In genomic region chr13:112726018-112726767, GRCh38 we compare ENCODE assay signal across 10 cellular contexts. TPM values are rescaled to one million over a fixed set of nuclear protein-coding genes. Genes with fewer than 3 reads are reported as not detected.
A peak's percentile ranks its signal among the peaks of the same experiment; 100 is the strongest.
DNase-seq lines count a peak whose midpoint lies in the region; ATAC-seq, FAIRE-seq and TF ChIP-seq lines count a peak whose summit lies in the region.
"Had no signal": no experiment of that assay in that cellular context is flagged by ENCODE, and none has a peak within 500 bp of the region (broad histone marks: within the 10 kb centered on the region; RNA-seq: fewer than 3 reads in every experiment).

No MANE protein-coding gene starts in this region.

- no peaks in the 10 kb centered on the region for H3K27me3 ChIP-seq in CD8-positive, alpha-beta T cell (ENCODE audit: insufficient read depth, low read length)
- no peaks in the 10 kb centered on the region for H3K27me3 ChIP-seq in lower lobe of right lung (ENCODE audit: low read depth)
- no peaks in the 10 kb centered on the region for H3K27me3 ChIP-seq in stomach
- H3K27me3 ChIP-seq: ovary had no signal

- no peaks in the 10 kb centered on the region for H3K27me3 Mint-ChIP-seq in CD8-positive, alpha-beta T cell (ENCODE audit: low read depth)

- no peaks in the 10 kb centered on the region for H3K9me3 ChIP-seq in CD8-positive, alpha-beta T cell (ENCODE audit: low read length)
- H3K9me3 ChIP-seq in lower lobe of right lung = no peaks in the 10 kb centered on the region
- no peaks in the 10 kb centered on the region for H3K9me3 ChIP-seq in stomach
- H3K9me3 ChIP-seq: ovary had no signal

- no peaks in the 10 kb centered on the region for H3K36me3 ChIP-seq in CD8-positive, alpha-beta T cell (ENCODE audit: insufficient read depth, low read length)
- H3K36me3 ChIP-seq in lower lobe of right lung (no peaks in the 10 kb centered on the region), stomach (no peaks in the 10 kb centered on the region)
- H3K36me3 ChIP-seq: ovary had no signal

- H3K4me1 Mint-ChIP-seq in CD8-positive, alpha-beta T cell (ENCODE audit: low read depth) = peaks cover 23% of the 10 kb centered on the region

- DNase-seq in CD8-positive, alpha-beta T cell = no peak
- DNase-seq in SHP77 (lab: John Stamatoyannopoulos, UW) (peak; percentile 77 to 85), lower lobe of right lung (peak; percentile 41), GM12892 (ENCODE audit: insufficient read length) (no peak), stomach (no peak), LoVo (ENCODE audit: low spot score) (no peak), NCI-H1105 treated with DMSO at 0.1 percent for 48 hours (lab: John Stamatoyannopoulos, UW) (no peak)
- DNase-seq: activated CD8-positive, alpha-beta memory T cell treated with anti-CD3 and anti-CD28 coated beads, Interleukin-2, amount 50 U/mL, for 48 hours had no signal

- H3K9me3 Mint-ChIP-seq in CD8-positive, alpha-beta T cell = no peaks in the 10 kb centered on the region

- peak overlapping the region; percentile 30 for H3K4me3 Mint-ChIP-seq in CD8-positive, alpha-beta T cell

- WGBS in stomach, 5 donors = 59 to 75% (median 61%) methylated on average over 17 of the region's 17 CpGs

- H3K4me3 ChIP-seq in CD8-positive, alpha-beta T cell (ENCODE audit: low read depth, low read length) = no peak overlapping the region
- H3K4me3 ChIP-seq in lower lobe of right lung = no peak overlapping the region
- H3K4me3 ChIP-seq in stomach = no peak overlapping the region
- H3K4me3 ChIP-seq: ovary had no signal

- POLR2A ChIA-PET in CD8-positive, alpha-beta T cell (lab: Charles Lee) = no interaction called here

- TF ChIP-seq POLR2A in GM12892 (IDR thresholded peaks at IDR 0.05; ENCODE audit: low read depth, low read length) (no peak), stomach (IDR thresholded peaks at IDR 0.05) (no peak)

- H3K27ac ChIP-seq in CD8-positive, alpha-beta T cell (ENCODE audit: low read depth, low read length) = no peak overlapping the region
- H3K27ac ChIP-seq in lower lobe of right lung (peak overlapping the region; percentile 4), stomach (no peak overlapping the region)
- H3K27ac ChIP-seq: ovary had no signal

- TF ChIP-seq CTCF in CD8-positive, alpha-beta T cell (IDR thresholded peaks at IDR 0.05) = no peak
- no peak for TF ChIP-seq CTCF in lower lobe of right lung (IDR thresholded peaks at IDR 0.05)
- no peak for TF ChIP-seq CTCF in stomach (IDR thresholded peaks at IDR 0.05)

- TF ChIP-seq EP300 in stomach (IDR thresholded peaks at IDR 0.05) = no peak

- FAIRE-seq in GM12892 (lab: Jason Lieb, UNC) = no peak

- no peaks in the 10 kb centered on the region for H3K36me3 Mint-ChIP-seq in CD8-positive, alpha-beta T cell

- H3K4me1 ChIP-seq in CD8-positive, alpha-beta T cell (ENCODE audit: insufficient read depth, low read length) = peaks cover 17% of the 10 kb centered on the region
- H3K4me1 ChIP-seq in lower lobe of right lung (peaks cover 60% of the 10 kb centered on the region), stomach (peaks cover 33 to 61% (median 50%) of the 10 kb centered on the region in 4 donors)

- no peak overlapping the region for H3K27ac Mint-ChIP-seq in CD8-positive, alpha-beta T cell

- intact Hi-C loops in CD8-positive, alpha-beta T cell (cut with DNase I, micrococcal nuclease) = no loop called here
- intact Hi-C loops in lower lobe of right lung (cut with DNase I) (no loop called here), stomach (cut with DNase I; ENCODE audit: low total_unique reads) (no loop called here)

- ATAC-seq in CD8-positive, alpha-beta T cell = no peak
- ATAC-seq in GM19452 (IDR thresholded peaks at IDR 0.05; ENCODE audit: unreplicated experiment) (peak; percentile 31), lower lobe of right lung (no peak)

- CTCF ChIA-PET in CD8-positive, alpha-beta T cell (lab: Charles Lee) = no interaction called here

RNA-seq across cellular contexts. Expression of gene ATP11A, which starts 36.4 kb away (rescaled TPM):
- 10 to 100 TPM; 20.7 to 22.1 TPM for total RNA-seq in CD8-positive, alpha-beta T cell
- total RNA-seq in lower lobe of right lung = 281 TPM
- 18.7 TPM for polyA plus RNA-seq in GM12892 (2012; ENCODE audit: missing spikeins)
- 10 to 100 TPM in 4 of 5 donors, 1 to 10 TPM in 1; 9.9 to 70.9 (median 17.8) TPM for total RNA-seq in stomach
- 1 to 10 TPM; 1.1 to 2.5 (median 1.3) TPM for polyA plus RNA-seq in stomach

Comparison
In these comparisons a context has a peak if more than half of its experiments do, and no peak if none do; other contexts are left out.
1. DNase-seq: peak in SHP77 (2 of 2) and lower lobe of right lung (single experiment); none in CD8-positive, alpha-beta T cell (0 of 7), GM12892 (single experiment), stomach (single experiment), LoVo (single experiment) and NCI-H1105 treated with DMSO at 0.1 percent for 48 hours (single experiment).